In genomic region chr17:81910840-81911276, GRCh38 we compare ENCODE assay signal across 8 cellular contexts. TPM values are rescaled to one million over a fixed set of nuclear protein-coding genes. Genes with fewer than 3 reads are reported as not detected.
DNase-seq lines count a peak whose midpoint lies in the region; ATAC-seq and TF ChIP-seq lines count a peak whose summit lies in the region.

No MANE protein-coding gene starts in this region.

- TF ChIP-seq POLR2A in adrenal gland (IDR thresholded peaks at IDR 0.05), result no peak
- TF ChIP-seq POLR2A in thyroid gland (IDR thresholded peaks at IDR 0.05), result no peak

- WGBS in adrenal gland, 4 donors, result 1 to 4% (median 3%) methylated on average over 11 to 55 of the region's 55 CpGs; no CpG with 5 or more reads in 1 of the 4 donors
- 0 to 2% methylated on average over 1 to 11 of the region's 55 CpGs for WGBS in thyroid gland, 2 donors

- ATAC-seq in GM19035 (IDR thresholded peaks at IDR 0.05; ENCODE audit: unreplicated experiment) (peak; percentile 34), HG03342 (IDR thresholded peaks at IDR 0.05; ENCODE audit: unreplicated experiment) (peak; percentile 26), left lobe of liver (peak; percentile 1)

- H3K27ac ChIP-seq in adrenal gland (peak overlapping the region in 1 of 5 donors; percentile 84), thyroid gland (peak overlapping the region in 1 of 3 donors; percentile 24)

- TF ChIP-seq CTCF in AG10803 (conservative IDR thresholded peaks at IDR 0.05; ENCODE audit: low read length) (no peak), adrenal gland (IDR thresholded peaks at IDR 0.05) (no peak), thyroid gland (IDR thresholded peaks at IDR 0.05) (no peak)

- DNase-seq in AG10803 (ENCODE audit: low read depth), result no peak
- DNase-seq in adrenal gland, result peak in 1 of 7 donors; percentile 51
- no peak for DNase-seq in left lobe of liver (ENCODE audit: low spot score)
- DNase-seq in thyroid gland, result peak in 1 of 2 donors; percentile 35
- DNase-seq in pons (ENCODE audit: low spot score), result no peak
- no peak for DNase-seq in NCI-H82 treated with DMSO at 0.1 percent for 48 hours (lab: John Stamatoyannopoulos, UW; ENCODE audit: unreplicated experiment)

- H3K27me3 ChIP-seq in adrenal gland (no peaks in the 10 kb centered on the region), thyroid gland (no peaks in the 10 kb centered on the region)

- H3K9me3 ChIP-seq in adrenal gland (replicated peaks in 1 of 3) (no peaks in the 10 kb centered on the region), thyroid gland (no peaks in the 10 kb centered on the region)

- H3K4me1 ChIP-seq in adrenal gland (replicated peaks in 1 of 2) (peaks cover 7 to 11% of the 10 kb centered on the region in 2 donors), thyroid gland (peaks cover 14 to 19% of the 10 kb centered on the region in 2 donors)

- H3K4me3 ChIP-seq in AG10803 (ENCODE audit: low read length) (peak overlapping the region; percentile 72), adrenal gland (peak overlapping the region in 3 of 4 donors; percentile 25 to 84 (median 36)), thyroid gland (replicated peaks in 1 of 3) (peak overlapping the region; percentile 55 to 69 (median 68))

- H3K36me3 ChIP-seq in adrenal gland (replicated peaks in 1 of 2) (peaks cover 0 to 36% of the 10 kb centered on the region in 2 donors), thyroid gland (peaks cover 24 to 32% of the 10 kb centered on the region in 2 donors)

- intact Hi-C loops in adrenal gland (cut with DNase I), result no loop called here
- intact Hi-C loops in thyroid gland (cut with DNase I), result no loop called here

RNA-seq across cellular contexts. Expression of gene PCYT2, which starts 0.3 kb away (rescaled TPM):
- total RNA-seq in adrenal gland, result 10 to 100 TPM; 19.8 to 31.6 (median 26.9) TPM
- 10 to 100 TPM; 32.5 to 41.2 (median 37.5) TPM for polyA plus RNA-seq in adrenal gland
- total RNA-seq in left lobe of liver, result 113 TPM
- total RNA-seq in thyroid gland, result 10 to 100 TPM; 30.4 to 36.5 (median 34.2) TPM

RNA-seq across cellular contexts. Expression of gene SIRT7, which starts 7.1 kb away (rescaled TPM):
- 10 to 100 TPM; 10.4 to 25.2 (median 14.6) TPM for total RNA-seq in adrenal gland
- 10 to 100 TPM in 2 of 3 donors, 1 to 10 TPM in 1; 4.2 to 49.8 (median 33.3) TPM for polyA plus RNA-seq in adrenal gland
- 18.0 TPM for total RNA-seq in left lobe of liver
- total RNA-seq in thyroid gland, result 10 to 100 TPM in 3 of 4 donors, 1 to 10 TPM in 1; 8.9 to 23.5 (median 15.8) TPM

RNA-seq across cellular contexts. Expression of gene NPB, which starts 8.8 kb away (rescaled TPM):
- total RNA-seq in adrenal gland, result 1 to 10 TPM in 1 of 8 donors, under 1 TPM in 3, not detected in 4; 0.18 to 2.5 (median 0.35) TPM
- under 1 TPM; 0.07 to 0.57 (median 0.24) TPM for polyA plus RNA-seq in adrenal gland
- total RNA-seq in left lobe of liver, result 0.13 TPM
- 1 to 10 TPM in 1 of 4 donors, under 1 TPM in 2, not detected in 1; 0.33 to 1.1 (median 0.38) TPM for total RNA-seq in thyroid gland

RNA-seq across cellular contexts. Expression of gene MAFG, which starts 16.7 kb away (rescaled TPM):
- 10 to 100 TPM; 19.7 to 44.5 (median 25.6) TPM for total RNA-seq in adrenal gland
- 10 to 100 TPM in 1 of 3 donors, 1 to 10 TPM in 2; 7.7 to 13.0 (median 8.9) TPM for polyA plus RNA-seq in adrenal gland
- 12.6 TPM for total RNA-seq in left lobe of liver
- total RNA-seq in thyroid gland, result 10 to 100 TPM; 28.2 to 51.8 (median 36.4) TPM

RNA-seq across cellular contexts. Expression of gene ANAPC11, which starts 19.3 kb away (rescaled TPM):
- total RNA-seq in adrenal gland (100 to 1,000 TPM; 102 to 226 (median 147) TPM), left lobe of liver (95.7 TPM), thyroid gland (100 to 1,000 TPM in 3 of 4 donors, 10 to 100 TPM in 1; 88.8 to 202 (median 169) TPM)
- polyA plus RNA-seq in adrenal gland, result 100 to 1,000 TPM in 2 of 3 donors, 10 to 100 TPM in 1; 21.2 to 242 (median 112) TPM
